ENCODE assay signal across 8 cellular contexts in genomic region chr2:64989982-64990614, GRCh38. TPM values are rescaled to one million over a fixed set of nuclear protein-coding genes. Genes with fewer than 3 reads are reported as not detected.
A peak's percentile ranks its signal among the peaks of the same experiment; 100 is the strongest.
DNase-seq lines count a peak whose midpoint lies in the region; ATAC-seq, FAIRE-seq and TF ChIP-seq lines count a peak whose summit lies in the region.

No MANE protein-coding gene starts in this region.

- H3K4me3 ChIP-seq in AG04449 (ENCODE audit: low read depth, low read length) (peak overlapping the region; percentile 87), OCI-LY3 (ENCODE audit: low read length) (peak overlapping the region; percentile 87)
- H3K4me3 ChIP-seq in effector memory CD4-positive, alpha-beta T cell (ENCODE audit: insufficient read depth, low read depth, low read length, poor library complexity, severe bottlenecking) = peak overlapping the region; percentile 97

- peaks cover 45% of the 10 kb centered on the region for H3K4me1 ChIP-seq in OCI-LY3 (ENCODE audit: low read length)
- H3K4me1 ChIP-seq in effector memory CD4-positive, alpha-beta T cell (ENCODE audit: control insufficient read depth, insufficient read depth, low read length, poor library complexity, severe bottlenecking) = peaks cover 9% of the 10 kb centered on the region

- H3K27me3 Mint-ChIP-seq in neural crest cell (ENCODE audit: low read depth) = peaks cover 13% of the 10 kb centered on the region

- H2AFZ ChIP-seq in OCI-LY3 (ENCODE audit: low read depth, low read length) = no peak overlapping the region

- H3K79me2 ChIP-seq in OCI-LY3 (ENCODE audit: low read length) = peaks cover 62% of the 10 kb centered on the region

- no peak for FAIRE-seq in HTR-8/SVneo (lab: Jason Lieb, UNC)

- CTCF ChIA-PET in AG04449 (lab: Yijun Ruan, JAX) (interaction anchor here (0.9 to 1.4 kb wide), 6 partner anchors 9 to 72 kb away, joined by 3 read pairs; no protein-coding TSS in a partner anchor), GM10248 (lab: Yijun Ruan, JAX) (interaction anchor here (2.8 to 8.5 kb wide), 2 partner anchors 9 to 70 kb away, joined by 8 to 92 read pairs; no protein-coding TSS in a partner anchor)

- peak overlapping the region; percentile 98 for H3K4me2 ChIP-seq in OCI-LY3 (ENCODE audit: low read length)

- H3K27ac ChIP-seq in OCI-LY3 (ENCODE audit: low read length) = peak overlapping the region; percentile 62; the same call in 1 of the 2 replicates
- H3K27ac ChIP-seq in effector memory CD4-positive, alpha-beta T cell (ENCODE audit: insufficient read depth, low read length, poor library complexity, severe bottlenecking) = no peak overlapping the region

- H3K36me3 ChIP-seq in OCI-LY3 (replicated peaks; ENCODE audit: low read depth, low read length) = peaks cover 12% of the 10 kb centered on the region
- H3K36me3 ChIP-seq in effector memory CD4-positive, alpha-beta T cell (ENCODE audit: control insufficient read depth, insufficient read depth, low read length) = no peaks in the 10 kb centered on the region

- TF ChIP-seq CTCF in AG04449 (IDR thresholded peaks at IDR 0.05; ENCODE audit: insufficient read depth, low read length, missing control alignments) (no peak), GM10248 (IDR thresholded peaks at IDR 0.05; ENCODE audit: control extremely low read depth, extremely low read depth, low read depth, missing control alignments) (no peak), OCI-LY3 (IDR thresholded peaks at IDR 0.05; ENCODE audit: low read depth, low read length) (no peak), neural crest cell (conservative IDR thresholded peaks at IDR 0.05) (no peak)

- H3K4me1 Mint-ChIP-seq in neural crest cell = peaks cover 48% of the 10 kb centered on the region

- POLR2A ChIA-PET in AG04449 (lab: Yijun Ruan, JAX) = no interaction called here
- POLR2A ChIA-PET in GM10248 (lab: Yijun Ruan, JAX) = interaction anchor here (1.1 to 2.3 kb wide), 3 partner anchors 51 to 58 kb away, joined by 4 to 8 read pairs (median 6); no protein-coding TSS in a partner anchor

- no peaks in the 10 kb centered on the region for H3K9me3 Mint-ChIP-seq in neural crest cell

- peak overlapping the region; percentile 97 for H3K9ac ChIP-seq in OCI-LY3 (ENCODE audit: low read length)

- no peaks in the 10 kb centered on the region for H3K9me3 ChIP-seq in OCI-LY3 (ENCODE audit: insufficient read depth, low read length)
- no peaks in the 10 kb centered on the region for H3K9me3 ChIP-seq in effector memory CD4-positive, alpha-beta T cell (ENCODE audit: control insufficient read depth, low read length)

- peak overlapping the region; percentile 90 for H3K4me3 Mint-ChIP-seq in neural crest cell

- H3K36me3 Mint-ChIP-seq in neural crest cell (ENCODE audit: low read depth) = peaks cover 2% of the 10 kb centered on the region

- ATAC-seq in GM21390 (IDR thresholded peaks at IDR 0.05; ENCODE audit: unreplicated experiment) = no peak

- H4K20me1 ChIP-seq in OCI-LY3 (ENCODE audit: insufficient read depth, low read length) = peaks cover 45% of the 10 kb centered on the region

- peak overlapping the region; percentile 21 for H3K27ac Mint-ChIP-seq in neural crest cell (ENCODE audit: unreplicated experiment)

- no peaks in the 10 kb centered on the region for H3K27me3 ChIP-seq in OCI-LY3 (ENCODE audit: low read depth, low read length)
- H3K27me3 ChIP-seq in effector memory CD4-positive, alpha-beta T cell (replicated peaks; ENCODE audit: control insufficient read depth, insufficient read depth, low read length, poor library complexity, severe bottlenecking) = no peaks in the 10 kb centered on the region

- DNase-seq in AG04449 (ENCODE audit: low read depth, low spot score) (no peak), GM10248 (ENCODE audit: extremely low spot score) (peak; percentile 28), neural crest cell (ENCODE audit: low read depth, low spot score) (no peak), HTR-8/SVneo (ENCODE audit: insufficient read length, low spot score) (no peak)
- no peak for DNase-seq in effector memory CD4-positive, alpha-beta T cell
- DNase-seq in activated CD4-positive, CD25-positive, alpha-beta regulatory T cell (lab: John Stamatoyannopoulos, UW) = no peak

RNA-seq across cellular contexts. Expression of gene SLC1A4, which starts 0.9 kb away (rescaled TPM):
- 26.4 and 26.8 TPM in 2 replicates for total RNA-seq in neural crest cell
